In the genomic region with DNA sequence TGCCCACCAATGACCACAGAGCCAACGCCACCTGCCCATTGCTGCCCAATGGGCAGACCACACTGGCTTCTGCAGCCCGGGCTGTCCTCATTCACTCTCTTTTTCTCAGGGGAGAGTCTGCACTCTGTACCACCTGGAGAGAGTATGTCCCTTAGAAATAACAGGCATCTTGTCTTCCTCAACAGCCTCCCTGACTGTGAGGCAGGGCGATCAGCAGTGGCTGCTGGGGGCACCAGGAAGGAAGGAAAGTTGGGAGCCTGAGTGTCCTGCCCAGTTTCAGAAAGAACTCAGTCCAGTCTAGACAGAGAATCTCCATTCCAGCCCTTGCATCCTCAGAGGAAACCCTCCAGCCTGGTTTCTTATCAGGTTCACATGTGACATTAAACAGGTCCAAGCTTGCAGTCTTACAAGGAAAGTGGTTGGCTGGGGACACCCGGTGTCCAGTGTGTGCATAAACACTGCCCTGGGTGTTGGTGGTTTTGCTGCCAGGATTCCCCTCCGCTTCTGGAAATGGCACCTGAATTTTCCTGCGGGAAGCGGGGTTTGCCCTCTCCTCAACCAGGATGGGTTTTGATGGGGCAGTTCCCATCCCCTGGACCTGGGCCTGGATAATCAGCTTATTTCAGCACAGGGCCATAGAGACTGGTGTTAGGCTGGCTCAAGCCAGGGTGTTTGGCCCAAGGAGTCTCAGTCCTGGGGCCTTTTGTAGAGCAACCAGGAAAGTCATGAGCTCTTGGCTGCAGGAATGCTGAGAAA, we compare ENCODE assay signal across 8 cellular contexts. TPM values are rescaled to one million over a fixed set of nuclear protein-coding genes. Genes with fewer than 3 reads are reported as not detected.
DNase-seq lines count a peak whose midpoint lies in the region; FAIRE-seq and TF ChIP-seq lines count a peak whose summit lies in the region.

No MANE protein-coding gene starts in this region.

- no peak for FAIRE-seq in bronchial epithelial cell (lab: Jason Lieb, UNC)

- H3K4me1 ChIP-seq in tibial artery: peaks cover 0 to 33% (median 25%) of the 10 kb centered on the region in 4 donors

- TF ChIP-seq CTCF in bronchial epithelial cell (IDR thresholded peaks at IDR 0.05; ENCODE audit: insufficient read depth, low read length, severe bottlenecking): peak; percentile 78
- peak; percentile 85 to 90 for TF ChIP-seq CTCF in tibial artery (IDR thresholded peaks at IDR 0.05)

- H3K27ac ChIP-seq in tibial artery: peak overlapping the region; percentile 4 to 15

- H3K9me3 ChIP-seq in tibial artery: no peaks in the 10 kb centered on the region

- DNase-seq in GM04504 (ENCODE audit: low read depth) (peak; percentile 51), HuH-7.5 (ENCODE audit: low spot score) (peak; percentile 53), bronchial epithelial cell (ENCODE audit: low read depth) (peak; percentile 78), kidney glomerular epithelial cell (lab: John Stamatoyannopoulos, UW) (peak; percentile 16), tibial artery (peak; percentile 80 to 85)
- DNase-seq in activated CD8-positive, alpha-beta memory T cell treated with anti-CD3 and anti-CD28 coated beads, Interleukin-2, amount 50 U/mL, for 4 hours: no peak
- DNase-seq in effector CD8-positive, alpha-beta T cell (lab: John Stamatoyannopoulos, UW): no peak
- DNase-seq in stimulated activated CD4-positive, alpha-beta T cell treated with anti-CD3 and anti-CD28 coated beads, Interleukin-12 subunit alpha, Interleukin-12 subunit beta, amount 100 ng/mL, for 4 hours: no peak

- H3K27me3 ChIP-seq in bronchial epithelial cell (ENCODE audit: control insufficient read depth, insufficient read depth, low read length) (no peaks in the 10 kb centered on the region), tibial artery (no peaks in the 10 kb centered on the region)

- no peaks in the 10 kb centered on the region for H3K36me3 ChIP-seq in bronchial epithelial cell (ENCODE audit: control insufficient read depth, insufficient read depth, low read length)
- no peaks in the 10 kb centered on the region for H3K36me3 ChIP-seq in tibial artery

- H3K4me3 ChIP-seq in bronchial epithelial cell (ENCODE audit: low read depth, low read length) (no peak overlapping the region), tibial artery (no peak overlapping the region)

- intact Hi-C loops in tibial artery (cut with DNase I; ENCODE audit: low total_unique reads): loop anchor here (5.0 kb wide), 1 partner anchor 165 kb away; no protein-coding TSS in a partner anchor

RNA-seq across cellular contexts. Expression of a gene that starts 37.1 kb away (rescaled TPM):
- total RNA-seq in bronchial epithelial cell: 0.13 and 0.26 TPM in 2 replicates

Comparison
In these comparisons a context has a peak if more than half of its experiments do, and no peak if none do; other contexts are left out.
1. DNase-seq: peak in GM04504 (single experiment), HuH-7.5 (single experiment), bronchial epithelial cell (single experiment), kidney glomerular epithelial cell (single experiment) and tibial artery (2 of 2); none in activated CD8-positive, alpha-beta memory T cell treated with anti-CD3 and anti-CD28 coated beads, Interleukin-2, amount 50 U/mL, for 4 hours (single experiment), effector CD8-positive, alpha-beta T cell (single experiment) and stimulated activated CD4-positive, alpha-beta T cell treated with anti-CD3 and anti-CD28 coated beads, Interleukin-12 subunit alpha, Interleukin-12 subunit beta, amount 100 ng/mL, for 4 hours (single experiment).